10 cellular contexts compared by ENCODE assay signal in the genomic region with DNA sequence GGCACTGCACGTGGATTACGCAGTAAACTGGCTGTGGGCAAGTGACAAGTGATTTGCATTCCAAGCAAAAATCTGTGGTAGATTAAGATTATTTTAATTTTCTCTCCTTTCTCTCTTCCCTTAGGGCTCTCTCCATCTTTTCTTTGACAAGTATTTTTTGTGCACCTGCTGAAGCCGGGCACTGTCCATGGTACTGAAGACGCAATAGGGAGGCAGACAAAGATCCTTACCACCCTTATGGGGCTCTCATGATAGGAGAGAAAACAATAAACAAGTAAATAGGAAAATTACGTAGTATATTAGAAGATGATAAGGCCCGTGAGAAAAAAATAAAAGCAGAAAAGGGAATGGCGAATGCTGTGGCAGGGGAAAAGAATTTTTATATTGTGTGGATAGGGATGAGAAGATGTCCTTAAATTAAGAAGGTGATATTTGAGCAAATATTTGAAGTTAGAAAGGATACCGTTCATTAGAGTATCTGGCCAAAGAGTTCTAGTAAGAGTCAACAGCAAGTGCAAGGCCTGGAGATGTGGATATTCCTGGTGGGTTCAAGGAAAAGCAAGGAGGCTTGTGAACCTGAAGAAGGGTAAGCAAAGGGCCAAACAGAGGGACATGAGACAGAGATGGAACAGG.
DNase-seq lines count a peak whose midpoint lies in the region; ATAC-seq and TF ChIP-seq lines count a peak whose summit lies in the region.
"Had no signal": no experiment of that assay in that cellular context is flagged by ENCODE, and none has a peak within 500 bp of the region (broad histone marks: within the 10 kb centered on the region; RNA-seq: fewer than 3 reads in every experiment).

No MANE protein-coding gene starts in this region.

- H3K27ac Mint-ChIP-seq in stimulated activated naive CD8-positive, alpha-beta T cell treated with anti-CD3 and anti-CD28 coated beads, Interleukin-15, amount 100 ng/mL, for 72 hours, result no peak overlapping the region
- H3K27ac Mint-ChIP-seq in stimulated activated memory B cell treated with anti-CD40 and anti-IgM and Interleukin-4, amounts not matched to agents 10 μg/mL and 1 μg/mL and 100 μg/mL, for 72 hours, result no peak overlapping the region

- no peak for ATAC-seq in stimulated activated naive CD8-positive, alpha-beta T cell treated with anti-CD3 and anti-CD28 coated beads, Interleukin-15, Interleukin-2, amounts not matched to agents 100 U/mL and 50 U/mL, for 24 hours
- ATAC-seq in stimulated activated naive CD8-positive, alpha-beta T cell treated with anti-CD3 and anti-CD28 coated beads, Interleukin-15, amount 100 ng/mL, for 72 hours, result no peak
- ATAC-seq in HG03469 (IDR thresholded peaks at IDR 0.05; ENCODE audit: unreplicated experiment), result no peak
- no peak for ATAC-seq in stimulated activated memory B cell treated with anti-CD40 and anti-IgM and Interleukin-4, amounts not matched to agents 10 μg/mL and 1 μg/mL and 100 μg/mL, for 72 hours

- H3K36me3 Mint-ChIP-seq in stimulated activated memory B cell treated with anti-CD40 and anti-IgM and Interleukin-4, amounts not matched to agents 10 μg/mL and 1 μg/mL and 100 μg/mL, for 72 hours, result no peaks in the 10 kb centered on the region
- H3K36me3 Mint-ChIP-seq: CD8-positive, alpha-beta memory T cell had no signal

- no peak for TF ChIP-seq CTCF in fibroblast of mammary gland (conservative IDR thresholded peaks at IDR 0.05; ENCODE audit: control insufficient read depth, insufficient read depth, low read depth, low read length)

- H3K27me3 Mint-ChIP-seq in stimulated activated naive CD8-positive, alpha-beta T cell treated with anti-CD3 and anti-CD28 coated beads, Interleukin-15, amount 100 ng/mL, for 72 hours, result no peaks in the 10 kb centered on the region
- H3K27me3 Mint-ChIP-seq in stimulated activated memory B cell treated with anti-CD40 and anti-IgM and Interleukin-4, amounts not matched to agents 10 μg/mL and 1 μg/mL and 100 μg/mL, for 72 hours, result no peaks in the 10 kb centered on the region

- H3K4me3 Mint-ChIP-seq in stimulated activated naive CD8-positive, alpha-beta T cell treated with anti-CD3 and anti-CD28 coated beads, Interleukin-15, amount 100 ng/mL, for 72 hours, result no peak overlapping the region
- H3K4me3 Mint-ChIP-seq in stimulated activated memory B cell treated with anti-CD40 and anti-IgM and Interleukin-4, amounts not matched to agents 10 μg/mL and 1 μg/mL and 100 μg/mL, for 72 hours, result no peak overlapping the region
- H3K4me3 Mint-ChIP-seq: CD8-positive, alpha-beta memory T cell had no signal

- H3K9me3 Mint-ChIP-seq in stimulated activated naive CD8-positive, alpha-beta T cell treated with anti-CD3 and anti-CD28 coated beads, Interleukin-15, amount 100 ng/mL, for 72 hours, result peaks cover 0 to 9% of the 10 kb centered on the region in 2 donors
- H3K9me3 Mint-ChIP-seq in stimulated activated memory B cell treated with anti-CD40 and anti-IgM and Interleukin-4, amounts not matched to agents 10 μg/mL and 1 μg/mL and 100 μg/mL, for 72 hours, result no peaks in the 10 kb centered on the region

- no peak overlapping the region for H3K4me3 ChIP-seq in fibroblast of mammary gland (ENCODE audit: control insufficient read depth, low read depth, low read length)
- H3K4me3 ChIP-seq: dorsolateral prefrontal cortex had no signal

- peak; percentile 3 for DNase-seq in stimulated activated naive CD8-positive, alpha-beta T cell treated with anti-CD3 and anti-CD28 coated beads, Interleukin-15, Interleukin-2, amounts not matched to agents 100 U/mL and 50 U/mL, for 24 hours
- DNase-seq in stimulated activated naive CD8-positive, alpha-beta T cell treated with anti-CD3 and anti-CD28 coated beads, Interleukin-15, amount 100 ng/mL, for 72 hours, result no peak
- DNase-seq in RPMI8226 (peak; percentile 43), fibroblast of mammary gland (ENCODE audit: low read depth) (peak; percentile 1), DMS79 (lab: John Stamatoyannopoulos, UW) (no peak), NCI-H1048 (lab: John Stamatoyannopoulos, UW) (no peak)
- DNase-seq: CD8-positive, alpha-beta memory T cell; dorsolateral prefrontal cortex had no signal

- no peaks in the 10 kb centered on the region for H3K4me1 Mint-ChIP-seq in stimulated activated naive CD8-positive, alpha-beta T cell treated with anti-CD3 and anti-CD28 coated beads, Interleukin-15, amount 100 ng/mL, for 72 hours
- no peaks in the 10 kb centered on the region for H3K4me1 Mint-ChIP-seq in stimulated activated memory B cell treated with anti-CD40 and anti-IgM and Interleukin-4, amounts not matched to agents 10 μg/mL and 1 μg/mL and 100 μg/mL, for 72 hours
- H3K4me1 Mint-ChIP-seq: CD8-positive, alpha-beta memory T cell had no signal

Comparison
In these comparisons a context has a peak if more than half of its experiments do, and no peak if none do; other contexts are left out.
1. DNase-seq: peak in stimulated activated naive CD8-positive, alpha-beta T cell treated with anti-CD3 and anti-CD28 coated beads, Interleukin-15, Interleukin-2, amounts not matched to agents 100 U/mL and 50 U/mL, for 24 hours (single experiment), RPMI8226 (single experiment) and fibroblast of mammary gland (single experiment); none in stimulated activated naive CD8-positive, alpha-beta T cell treated with anti-CD3 and anti-CD28 coated beads, Interleukin-15, amount 100 ng/mL, for 72 hours (0 of 2), DMS79 (single experiment) and NCI-H1048 (single experiment).